ENCODE assay signal across 8 cellular contexts in the genomic region with DNA sequence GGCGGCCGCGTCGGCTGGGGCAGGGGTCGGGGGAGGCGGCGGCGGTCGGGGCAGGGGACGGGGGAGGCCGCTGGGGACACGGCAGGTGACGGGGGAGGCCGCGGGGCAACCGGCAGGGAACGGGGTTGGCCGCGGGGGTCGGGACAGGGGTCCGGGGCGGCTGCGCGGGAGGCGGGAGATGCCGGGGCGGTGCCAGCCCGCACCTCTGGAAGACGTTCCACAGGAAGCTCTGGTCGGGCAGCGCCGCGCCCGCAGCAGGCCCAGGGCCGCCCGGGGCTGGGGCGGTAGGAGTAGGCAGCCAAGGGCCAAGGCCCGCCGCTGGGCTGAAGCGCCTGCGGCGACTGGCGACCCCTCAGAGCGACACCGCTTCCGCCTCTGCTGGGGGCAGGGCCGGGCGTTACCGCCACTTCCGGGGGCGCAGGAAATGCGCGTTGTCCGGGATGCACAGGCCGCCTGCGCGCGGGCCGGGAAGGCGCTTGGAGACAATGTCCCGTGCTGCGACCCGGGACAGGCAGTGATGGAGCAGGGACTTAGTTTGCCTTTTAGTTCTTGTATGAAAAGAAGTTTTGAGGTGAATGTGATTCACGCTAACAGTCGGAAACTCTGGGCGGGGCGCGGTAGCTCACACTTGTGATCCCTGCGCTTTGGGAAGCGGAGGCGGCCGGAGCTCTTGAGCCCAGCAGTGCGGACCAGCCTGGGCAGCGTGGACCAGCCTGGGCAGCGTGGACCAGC.
A peak's percentile ranks its signal among the peaks of the same experiment; 100 is the strongest.
DNase-seq lines count a peak whose midpoint lies in the region; ATAC-seq and TF ChIP-seq lines count a peak whose summit lies in the region.

No MANE protein-coding gene starts in this region.

- H3K4me1 ChIP-seq in OCI-LY7 (ENCODE audit: insufficient read depth, low read length, poor library complexity, severe bottlenecking) = peaks cover 3% of the 10 kb centered on the region

- DNase-seq in COLO829 (ENCODE audit: low spot score) = peak; percentile 22
- peak; percentile 24 to 49 for DNase-seq in HL-60 (ENCODE audit: low read depth in 1 of 2, low spot score in 1 of 2)
- DNase-seq in OCI-LY7 (ENCODE audit: low spot score) = peak; percentile 89
- DNase-seq in activated T-helper 1 cell treated with anti-CD3 and anti-CD28 coated beads, Interleukin-12 subunit alpha, Interleukin-12 subunit beta, Interleukin-2, Interleukin-4 antibody, amounts not matched to agents 30 ng/mL and 10 ng/mL and 1 ng/mL, durations not matched to agents 14 hours and 24 hours and 36 hours (ENCODE audit: low spot score) = peak; percentile 78
- DNase-seq in fibroblast of peridontal ligament (ENCODE audit: extremely low read depth) = peak; percentile 53
- peak; percentile 43 to 84 (median 69) for DNase-seq in naive thymus-derived CD8-positive, alpha-beta T cell
- DNase-seq in stimulated activated naive B cell treated with anti-CD40 and anti-IgM and Interleukin-4, amounts not matched to agents 10 μg/mL and 1 μg/mL and 100 μg/mL, for 72 hours = peak; percentile 81

- no peaks in the 10 kb centered on the region for H3K36me3 ChIP-seq in OCI-LY7 (ENCODE audit: insufficient read depth, low read length)

- no peaks in the 10 kb centered on the region for H3K9me3 Mint-ChIP-seq in activated T-helper 1 cell treated with anti-CD3 and anti-CD28 coated beads, Interleukin-12 subunit alpha, Interleukin-12 subunit beta, Interleukin-2, Interleukin-4 antibody, amounts not matched to agents 30 ng/mL and 10 ng/mL and 1 ng/mL, durations not matched to agents 14 hours and 24 hours and 36 hours
- H3K9me3 Mint-ChIP-seq in naive thymus-derived CD8-positive, alpha-beta T cell = no peaks in the 10 kb centered on the region
- no peaks in the 10 kb centered on the region for H3K9me3 Mint-ChIP-seq in stimulated activated naive B cell treated with anti-CD40 and anti-IgM and Interleukin-4, amounts not matched to agents 10 μg/mL and 1 μg/mL and 100 μg/mL, for 72 hours

- H3K4me3 ChIP-seq in HL-60 (replicated peaks; ENCODE audit: insufficient read depth, low read length) (peak overlapping the region; percentile 37), OCI-LY7 (ENCODE audit: low read depth, low read length, poor library complexity, severe bottlenecking) (peak overlapping the region; percentile 75)

- peaks cover 3% of the 10 kb centered on the region for H3K27me3 Mint-ChIP-seq in activated T-helper 1 cell treated with anti-CD3 and anti-CD28 coated beads, Interleukin-12 subunit alpha, Interleukin-12 subunit beta, Interleukin-2, Interleukin-4 antibody, amounts not matched to agents 30 ng/mL and 10 ng/mL and 1 ng/mL, durations not matched to agents 14 hours and 24 hours and 36 hours (ENCODE audit: insufficient read depth)
- H3K27me3 Mint-ChIP-seq in naive thymus-derived CD8-positive, alpha-beta T cell = peaks cover 0 to 1% (median 0%) of the 10 kb centered on the region in 5 donors
- H3K27me3 Mint-ChIP-seq in stimulated activated naive B cell treated with anti-CD40 and anti-IgM and Interleukin-4, amounts not matched to agents 10 μg/mL and 1 μg/mL and 100 μg/mL, for 72 hours = peaks cover 0 to 7% of the 10 kb centered on the region in 2 donors

- CTCF ChIA-PET in OCI-LY7 (lab: Charles Lee; ENCODE audit: unreplicated experiment) = no interaction called here

- H3K27me3 ChIP-seq in HL-60 (ENCODE audit: insufficient read depth, poor library complexity, severe bottlenecking) = peaks cover 10% of the 10 kb centered on the region

- H3K36me3 Mint-ChIP-seq in activated T-helper 1 cell treated with anti-CD3 and anti-CD28 coated beads, Interleukin-12 subunit alpha, Interleukin-12 subunit beta, Interleukin-2, Interleukin-4 antibody, amounts not matched to agents 30 ng/mL and 10 ng/mL and 1 ng/mL, durations not matched to agents 14 hours and 24 hours and 36 hours (ENCODE audit: low read depth) = peaks cover 4% of the 10 kb centered on the region
- H3K36me3 Mint-ChIP-seq in naive thymus-derived CD8-positive, alpha-beta T cell = peaks cover 0 to 11% (median 0%) of the 10 kb centered on the region in 3 donors
- H3K36me3 Mint-ChIP-seq in stimulated activated naive B cell treated with anti-CD40 and anti-IgM and Interleukin-4, amounts not matched to agents 10 μg/mL and 1 μg/mL and 100 μg/mL, for 72 hours = peaks cover 4 to 9% of the 10 kb centered on the region in 2 donors

- ATAC-seq in GM19467 (IDR thresholded peaks at IDR 0.05; ENCODE audit: unreplicated experiment) = peak; percentile 93
- ATAC-seq in naive thymus-derived CD8-positive, alpha-beta T cell = peak; percentile 85 to 92
- ATAC-seq in stimulated activated naive B cell treated with anti-CD40 and anti-IgM and Interleukin-4, amounts not matched to agents 10 μg/mL and 1 μg/mL and 100 μg/mL, for 72 hours (replicated peaks) = peak; percentile 94 to 97

- H2AFZ ChIP-seq in OCI-LY7 (ENCODE audit: low read length) = peak overlapping the region; percentile 85

- H3K27ac Mint-ChIP-seq in activated T-helper 1 cell treated with anti-CD3 and anti-CD28 coated beads, Interleukin-12 subunit alpha, Interleukin-12 subunit beta, Interleukin-2, Interleukin-4 antibody, amounts not matched to agents 30 ng/mL and 10 ng/mL and 1 ng/mL, durations not matched to agents 14 hours and 24 hours and 36 hours = peak overlapping the region; percentile 89
- peak overlapping the region; percentile 86 to 96 (median 93) for H3K27ac Mint-ChIP-seq in naive thymus-derived CD8-positive, alpha-beta T cell
- peak overlapping the region; percentile 97 for H3K27ac Mint-ChIP-seq in stimulated activated naive B cell treated with anti-CD40 and anti-IgM and Interleukin-4, amounts not matched to agents 10 μg/mL and 1 μg/mL and 100 μg/mL, for 72 hours

- peak overlapping the region; percentile 87 for H3K4me2 ChIP-seq in OCI-LY7 (ENCODE audit: low read length)

- no peaks in the 10 kb centered on the region for H3K9me2 ChIP-seq in OCI-LY7 (ENCODE audit: insufficient read depth, low read length)

- BruUV-seq in OCI-LY7 (replicated peaks; lab: Mats Ljungman, UMichigan) = TSS peak; percentile 75

- POLR2A ChIA-PET in OCI-LY7 (lab: Charles Lee) = interaction anchor here (1.4 kb wide), 1 partner anchor 97 kb away, joined by 4 read pairs; no protein-coding TSS in a partner anchor
- POLR2A ChIA-PET in naive thymus-derived CD8-positive, alpha-beta T cell (lab: Charles Lee) = interaction anchor here (0.8 to 1.7 kb wide), 9 partner anchors 10 to 321 kb away, joined by 3 to 10 read pairs (median 6); a partner anchor contains a TSS

- TF ChIP-seq CTCF in HL-60 (IDR thresholded peaks at IDR 0.05; ENCODE audit: insufficient read depth, low read length) (no peak), OCI-LY7 (conservative IDR thresholded peaks at IDR 0.05; ENCODE audit: low read length) (no peak)

- H4K20me1 ChIP-seq in OCI-LY7 (ENCODE audit: insufficient read depth, low read length) = no peaks in the 10 kb centered on the region

- H3K27ac ChIP-seq in HL-60 (replicated peaks) = no peak overlapping the region
- H3K27ac ChIP-seq in OCI-LY7 (ENCODE audit: low read depth, low read length, poor library complexity, severe bottlenecking) = peak overlapping the region; percentile 31

- no peaks in the 10 kb centered on the region for H3K79me2 ChIP-seq in OCI-LY7 (ENCODE audit: insufficient read depth, low read depth, low read length)

- peaks cover 19% of the 10 kb centered on the region for H3K4me1 Mint-ChIP-seq in activated T-helper 1 cell treated with anti-CD3 and anti-CD28 coated beads, Interleukin-12 subunit alpha, Interleukin-12 subunit beta, Interleukin-2, Interleukin-4 antibody, amounts not matched to agents 30 ng/mL and 10 ng/mL and 1 ng/mL, durations not matched to agents 14 hours and 24 hours and 36 hours (ENCODE audit: low read depth)
- H3K4me1 Mint-ChIP-seq in naive thymus-derived CD8-positive, alpha-beta T cell = peaks cover 19 to 44% (median 35%) of the 10 kb centered on the region in 4 donors
- H3K4me1 Mint-ChIP-seq in stimulated activated naive B cell treated with anti-CD40 and anti-IgM and Interleukin-4, amounts not matched to agents 10 μg/mL and 1 μg/mL and 100 μg/mL, for 72 hours = peaks cover 26 to 57% of the 10 kb centered on the region in 2 donors

- intact Hi-C loops in OCI-LY7 (cut with micrococcal nuclease; ENCODE audit: unreplicated experiment) = no loop called here
- intact Hi-C loops in activated T-helper 1 cell treated with anti-CD3 and anti-CD28 coated beads, Interleukin-12 subunit alpha, Interleukin-12 subunit beta, Interleukin-2, Interleukin-4 antibody, amounts not matched to agents 30 ng/mL and 10 ng/mL and 1 ng/mL, durations not matched to agents 14 hours and 24 hours and 36 hours (cut with micrococcal nuclease) = loop anchor here (1.0 to 10.0 kb wide), 4 partner anchors 109 to 1361 kb away; a partner anchor contains a TSS

- no peaks in the 10 kb centered on the region for H3K9me3 ChIP-seq in OCI-LY7 (ENCODE audit: low read length)

- peak overlapping the region; percentile 94 for H3K4me3 Mint-ChIP-seq in activated T-helper 1 cell treated with anti-CD3 and anti-CD28 coated beads, Interleukin-12 subunit alpha, Interleukin-12 subunit beta, Interleukin-2, Interleukin-4 antibody, amounts not matched to agents 30 ng/mL and 10 ng/mL and 1 ng/mL, durations not matched to agents 14 hours and 24 hours and 36 hours
- peak overlapping the region; percentile 89 to 98 (median 92) for H3K4me3 Mint-ChIP-seq in naive thymus-derived CD8-positive, alpha-beta T cell
- H3K4me3 Mint-ChIP-seq in stimulated activated naive B cell treated with anti-CD40 and anti-IgM and Interleukin-4, amounts not matched to agents 10 μg/mL and 1 μg/mL and 100 μg/mL, for 72 hours = peak overlapping the region; percentile 93

Comparison
In these comparisons a context has a peak if more than half of its experiments do, and no peak if none do; other contexts are left out.
1. DNase-seq: peak in every context shown above with its lines; median percentile 89 in OCI-LY7; 81 in stimulated activated naive B cell treated with anti-CD40 and anti-IgM and Interleukin-4, amounts not matched to agents 10 μg/mL and 1 μg/mL and 100 μg/mL, for 72 hours; 78 in activated T-helper 1 cell treated with anti-CD3 and anti-CD28 coated beads, Interleukin-12 subunit alpha, Interleukin-12 subunit beta, Interleukin-2, Interleukin-4 antibody, amounts not matched to agents 30 ng/mL and 10 ng/mL and 1 ng/mL, durations not matched to agents 14 hours and 24 hours and 36 hours; 69 in naive thymus-derived CD8-positive, alpha-beta T cell; 53 in fibroblast of peridontal ligament; 36 in HL-60; 22 in COLO829.